1 cellular context compared by ENCODE assay signal in the genomic region with DNA sequence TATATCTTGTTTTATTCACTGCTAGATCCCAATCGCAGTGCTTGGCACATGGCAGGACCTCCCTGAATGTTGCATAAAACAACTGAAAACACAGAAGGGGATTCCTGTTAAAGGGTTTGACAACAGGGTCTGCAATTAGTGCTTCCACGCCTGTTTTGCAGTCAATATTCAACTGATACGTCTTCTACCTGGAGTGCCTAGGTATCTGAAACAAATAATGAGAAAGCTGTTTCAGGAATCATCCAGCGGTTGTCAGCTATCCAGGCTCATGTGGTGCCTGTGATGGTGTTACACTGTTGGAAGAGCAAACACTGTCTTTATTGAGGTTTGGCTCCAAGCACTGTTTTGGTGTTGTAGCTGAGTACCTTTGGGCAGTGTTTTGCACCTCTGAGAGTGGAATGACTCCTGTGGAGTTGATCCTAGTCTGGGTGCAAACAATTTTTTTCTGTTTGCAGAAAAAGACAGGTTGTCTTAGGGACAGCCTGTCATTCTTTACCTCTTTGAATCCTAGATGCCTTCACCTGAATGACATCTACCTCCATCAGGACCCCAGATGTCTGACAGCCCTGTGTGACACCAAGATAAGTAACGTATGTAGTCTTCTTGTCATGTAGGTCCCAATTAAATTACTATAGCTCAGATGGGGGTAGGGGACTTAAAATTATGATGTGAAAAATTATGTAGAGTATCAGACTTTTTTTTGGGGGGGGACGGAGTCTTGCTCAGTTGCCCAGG.
TF ChIP-seq lines count a peak whose summit lies in the region.

No MANE protein-coding gene starts in this region.

TF ChIP-seq in neural cell, 6 proteins besides CTCF, POLR2A, EP300 and RAD21:
- TF ChIP-seq MXI1 (conservative IDR thresholded peaks at IDR 0.05; ENCODE audit: poor library complexity, severe bottlenecking) (no peak), POLR2AphosphoS5 (IDR thresholded peaks at IDR 0.05) (peak; percentile 47)
- TF ChIP-seq, protein P1, sequence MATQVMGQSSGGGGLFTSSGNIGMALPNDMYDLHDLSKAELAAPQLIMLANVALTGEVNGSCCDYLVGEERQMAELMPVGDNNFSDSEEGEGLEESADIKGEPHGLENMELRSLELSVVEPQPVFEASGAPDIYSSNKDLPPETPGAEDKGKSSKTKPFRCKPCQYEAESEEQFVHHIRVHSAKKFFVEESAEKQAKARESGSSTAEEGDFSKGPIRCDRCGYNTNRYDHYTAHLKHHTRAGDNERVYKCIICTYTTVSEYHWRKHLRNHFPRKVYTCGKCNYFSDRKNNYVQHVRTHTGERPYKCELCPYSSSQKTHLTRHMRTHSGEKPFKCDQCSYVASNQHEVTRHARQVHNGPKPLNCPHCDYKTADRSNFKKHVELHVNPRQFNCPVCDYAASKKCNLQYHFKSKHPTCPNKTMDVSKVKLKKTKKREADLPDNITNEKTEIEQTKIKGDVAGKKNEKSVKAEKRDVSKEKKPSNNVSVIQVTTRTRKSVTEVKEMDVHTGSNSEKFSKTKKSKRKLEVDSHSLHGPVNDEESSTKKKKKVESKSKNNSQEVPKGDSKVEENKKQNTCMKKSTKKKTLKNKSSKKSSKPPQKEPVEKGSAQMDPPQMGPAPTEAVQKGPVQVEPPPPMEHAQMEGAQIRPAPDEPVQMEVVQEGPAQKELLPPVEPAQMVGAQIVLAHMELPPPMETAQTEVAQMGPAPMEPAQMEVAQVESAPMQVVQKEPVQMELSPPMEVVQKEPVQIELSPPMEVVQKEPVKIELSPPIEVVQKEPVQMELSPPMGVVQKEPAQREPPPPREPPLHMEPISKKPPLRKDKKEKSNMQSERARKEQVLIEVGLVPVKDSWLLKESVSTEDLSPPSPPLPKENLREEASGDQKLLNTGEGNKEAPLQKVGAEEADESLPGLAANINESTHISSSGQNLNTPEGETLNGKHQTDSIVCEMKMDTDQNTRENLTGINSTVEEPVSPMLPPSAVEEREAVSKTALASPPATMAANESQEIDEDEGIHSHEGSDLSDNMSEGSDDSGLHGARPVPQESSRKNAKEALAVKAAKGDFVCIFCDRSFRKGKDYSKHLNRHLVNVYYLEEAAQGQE (IDR thresholded peaks at IDR 0.05; ENCODE audit: borderline replicate concordance) = no peak
